8 cellular contexts compared by ENCODE assay signal in genomic region chr2:20962939-20963543, GRCh38.
DNase-seq lines count a peak whose midpoint lies in the region; ATAC-seq and TF ChIP-seq lines count a peak whose summit lies in the region.

No MANE protein-coding gene starts in this region.

- no peak overlapping the region for H3K4me3 Mint-ChIP-seq in CD4-positive, alpha-beta memory T cell
- no peak overlapping the region for H3K4me3 Mint-ChIP-seq in activated T-cell treated with anti-CD3 and anti-CD28 coated beads, Interleukin-2, amount 50 U/mL, for 4 hours
- H3K4me3 Mint-ChIP-seq in neural crest cell = no peak overlapping the region
- no peak overlapping the region for H3K4me3 Mint-ChIP-seq in stimulated activated naive CD8-positive, alpha-beta T cell treated with anti-CD3 and anti-CD28 coated beads, Interleukin-15, amount 100 ng/mL, for 72 hours

- no peak overlapping the region for H3K27ac ChIP-seq in CD4-positive, alpha-beta memory T cell (ENCODE audit: low read depth, low read length)

- no peaks in the 10 kb centered on the region for H3K4me1 ChIP-seq in CD4-positive, alpha-beta memory T cell (ENCODE audit: insufficient read depth, low read length)

- TF ChIP-seq CTCF in fibroblast of mammary gland (conservative IDR thresholded peaks at IDR 0.05; ENCODE audit: control insufficient read depth, insufficient read depth, low read depth, low read length) (peak; percentile 83), neural crest cell (conservative IDR thresholded peaks at IDR 0.05) (peak; percentile 91)

- peak; percentile 47 to 55 (median 53) for DNase-seq in CD4-positive, alpha-beta memory T cell
- DNase-seq in HS-5 (ENCODE audit: low read depth) (peak; percentile 23), OCI-M1 (lab: John Stamatoyannopoulos, UW) (peak; percentile 73), fibroblast of mammary gland (ENCODE audit: low read depth) (peak; percentile 58), neural crest cell (ENCODE audit: low read depth, low spot score) (peak; percentile 82)
- peak; percentile 62 for DNase-seq in activated T-cell treated with anti-CD3 and anti-CD28 coated beads, Interleukin-2, amount 50 U/mL, for 4 hours
- DNase-seq in stimulated activated naive CD8-positive, alpha-beta T cell treated with anti-CD3 and anti-CD28 coated beads, Interleukin-15, amount 100 ng/mL, for 72 hours = peak; percentile 46 to 54

- no peaks in the 10 kb centered on the region for H3K27me3 ChIP-seq in CD4-positive, alpha-beta memory T cell (ENCODE audit: insufficient read depth, low read length)

- H3K36me3 ChIP-seq in CD4-positive, alpha-beta memory T cell (ENCODE audit: insufficient read depth, low read length) = no peaks in the 10 kb centered on the region

- no peak overlapping the region for H3K4me3 ChIP-seq in CD4-positive, alpha-beta memory T cell (ENCODE audit: low read length in 2 of 2)
- H3K4me3 ChIP-seq in fibroblast of mammary gland (ENCODE audit: control insufficient read depth, low read depth, low read length) = no peak overlapping the region

- no peak overlapping the region for H3K27ac Mint-ChIP-seq in CD4-positive, alpha-beta memory T cell
- no peak overlapping the region for H3K27ac Mint-ChIP-seq in neural crest cell (ENCODE audit: unreplicated experiment)
- H3K27ac Mint-ChIP-seq in stimulated activated naive CD8-positive, alpha-beta T cell treated with anti-CD3 and anti-CD28 coated beads, Interleukin-15, amount 100 ng/mL, for 72 hours = no peak overlapping the region

- peaks cover 0 to 2% (median 0%) of the 10 kb centered on the region in 8 donors for H3K9me3 Mint-ChIP-seq in CD4-positive, alpha-beta memory T cell
- no peaks in the 10 kb centered on the region for H3K9me3 Mint-ChIP-seq in activated T-cell treated with anti-CD3 and anti-CD28 coated beads, Interleukin-2, amount 50 U/mL, for 4 hours
- no peaks in the 10 kb centered on the region for H3K9me3 Mint-ChIP-seq in neural crest cell
- no peaks in the 10 kb centered on the region for H3K9me3 Mint-ChIP-seq in stimulated activated naive CD8-positive, alpha-beta T cell treated with anti-CD3 and anti-CD28 coated beads, Interleukin-15, amount 100 ng/mL, for 72 hours

- POLR2A ChIA-PET in CD4-positive, alpha-beta memory T cell (lab: Charles Lee; ENCODE audit: partially characterized antibody) = interaction anchor here (1.2 kb wide), 1 partner anchor 301 kb away, joined by 5 read pairs; no protein-coding TSS in a partner anchor

- H3K27me3 Mint-ChIP-seq in CD4-positive, alpha-beta memory T cell = peaks cover 9 to 29% of the 10 kb centered on the region in 2 donors
- H3K27me3 Mint-ChIP-seq in activated T-cell treated with anti-CD3 and anti-CD28 coated beads, Interleukin-2, amount 50 U/mL, for 4 hours (ENCODE audit: low read depth) = peaks cover 21% of the 10 kb centered on the region
- peaks cover 67% of the 10 kb centered on the region for H3K27me3 Mint-ChIP-seq in neural crest cell (ENCODE audit: low read depth)
- H3K27me3 Mint-ChIP-seq in stimulated activated naive CD8-positive, alpha-beta T cell treated with anti-CD3 and anti-CD28 coated beads, Interleukin-15, amount 100 ng/mL, for 72 hours = peaks cover 28% of the 10 kb centered on the region

- no peaks in the 10 kb centered on the region for H3K9me3 ChIP-seq in CD4-positive, alpha-beta memory T cell (ENCODE audit: control insufficient read depth in 1 of 2, low read length in 2 of 2)

- no peaks in the 10 kb centered on the region for H3K4me1 Mint-ChIP-seq in CD4-positive, alpha-beta memory T cell
- H3K4me1 Mint-ChIP-seq in activated T-cell treated with anti-CD3 and anti-CD28 coated beads, Interleukin-2, amount 50 U/mL, for 4 hours (ENCODE audit: low read depth) = no peaks in the 10 kb centered on the region
- no peaks in the 10 kb centered on the region for H3K4me1 Mint-ChIP-seq in neural crest cell
- no peaks in the 10 kb centered on the region for H3K4me1 Mint-ChIP-seq in stimulated activated naive CD8-positive, alpha-beta T cell treated with anti-CD3 and anti-CD28 coated beads, Interleukin-15, amount 100 ng/mL, for 72 hours

- ATAC-seq in GM19438 (IDR thresholded peaks at IDR 0.05; ENCODE audit: low read depth, unreplicated experiment) = peak; percentile 77
- peak in 1 of 2 donors; percentile 56 for ATAC-seq in activated T-cell treated with anti-CD3 and anti-CD28 coated beads, Interleukin-2, amount 50 U/mL, for 4 hours
- ATAC-seq in stimulated activated naive CD8-positive, alpha-beta T cell treated with anti-CD3 and anti-CD28 coated beads, Interleukin-15, amount 100 ng/mL, for 72 hours = peak; percentile 49

- intact Hi-C loops in CD4-positive, alpha-beta memory T cell (cut with micrococcal nuclease) = loop anchor here (1.0 kb wide), 2 partner anchors 182 to 297 kb away; no protein-coding TSS in a partner anchor

- CTCF ChIA-PET in CD4-positive, alpha-beta memory T cell (lab: Charles Lee; ENCODE audit: partially characterized antibody) = interaction anchor here (0.6 to 12.3 kb wide), 25 partner anchors 10 to 519 kb away, joined by 3 to 246 read pairs (median 4); no protein-coding TSS in a partner anchor

- no peaks in the 10 kb centered on the region for H3K36me3 Mint-ChIP-seq in CD4-positive, alpha-beta memory T cell
- H3K36me3 Mint-ChIP-seq in activated T-cell treated with anti-CD3 and anti-CD28 coated beads, Interleukin-2, amount 50 U/mL, for 4 hours (ENCODE audit: insufficient read depth) = no peaks in the 10 kb centered on the region
- no peaks in the 10 kb centered on the region for H3K36me3 Mint-ChIP-seq in neural crest cell (ENCODE audit: low read depth)

Comparison
In these comparisons a context has a peak if more than half of its experiments do, and no peak if none do; other contexts are left out.
1. DNase-seq: peak in every context shown above with its lines; median percentile 82 in neural crest cell; 73 in OCI-M1; 62 in activated T-cell treated with anti-CD3 and anti-CD28 coated beads, Interleukin-2, amount 50 U/mL, for 4 hours; 58 in fibroblast of mammary gland; 53 in CD4-positive, alpha-beta memory T cell; 50 in stimulated activated naive CD8-positive, alpha-beta T cell treated with anti-CD3 and anti-CD28 coated beads, Interleukin-15, amount 100 ng/mL, for 72 hours; 23 in HS-5.